ENCODE assay signal across 1 cellular context in the genomic region with DNA sequence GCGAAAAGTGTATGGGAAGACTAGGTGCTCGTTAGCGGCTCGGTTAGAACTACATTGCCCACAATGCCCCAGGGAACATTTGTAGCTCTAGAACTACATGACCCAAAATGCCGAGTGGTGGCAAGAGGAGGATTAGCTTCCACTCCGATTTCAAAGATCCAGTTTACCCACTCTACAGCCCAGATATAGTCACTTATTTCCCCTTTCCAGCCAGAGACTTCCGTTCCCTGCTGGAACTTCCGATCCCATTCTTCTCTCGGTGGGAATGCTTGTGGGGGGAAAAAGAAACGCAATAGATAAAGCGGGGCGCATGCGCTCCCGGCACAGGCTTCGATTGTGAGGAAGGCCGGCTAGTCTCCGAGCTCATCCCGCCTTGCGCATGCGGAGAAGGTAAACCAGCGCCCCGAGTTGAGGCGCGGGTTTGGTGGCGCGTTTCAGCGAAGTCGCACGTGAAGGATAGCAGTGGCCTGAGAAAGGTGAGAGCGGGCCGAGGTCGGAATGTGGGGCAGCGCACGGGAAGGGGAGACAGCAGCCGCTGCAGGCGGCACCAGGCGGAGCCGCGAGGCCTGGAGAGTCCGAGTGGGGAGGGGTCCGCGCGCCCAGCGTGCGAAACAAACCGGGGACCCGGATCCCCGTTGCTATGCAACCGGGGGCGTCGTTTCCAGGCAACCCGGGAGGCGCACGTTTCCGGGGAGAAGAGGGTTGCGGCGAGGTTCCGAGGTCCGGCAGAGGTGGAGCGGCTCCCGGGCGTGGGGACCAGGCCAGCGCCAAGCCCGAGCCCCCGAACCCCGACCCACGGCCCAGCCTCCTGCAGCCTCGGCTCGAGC.
TF ChIP-seq lines count a peak whose summit lies in the region.

A gene with protein sequence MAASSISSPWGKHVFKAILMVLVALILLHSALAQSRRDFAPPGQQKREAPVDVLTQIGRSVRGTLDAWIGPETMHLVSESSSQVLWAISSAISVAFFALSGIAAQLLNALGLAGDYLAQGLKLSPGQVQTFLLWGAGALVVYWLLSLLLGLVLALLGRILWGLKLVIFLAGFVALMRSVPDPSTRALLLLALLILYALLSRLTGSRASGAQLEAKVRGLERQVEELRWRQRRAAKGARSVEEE (plus strand): TSS at position 366 of the 827 bp plus-strand sequence. CDS start 5,536 bp downstream, outside the sequence.

TF ChIP-seq in K562, 482 proteins besides CTCF, POLR2A, EP300 and RAD21 (continued from another document and continues in another):
- TF ChIP-seq, protein P1, sequence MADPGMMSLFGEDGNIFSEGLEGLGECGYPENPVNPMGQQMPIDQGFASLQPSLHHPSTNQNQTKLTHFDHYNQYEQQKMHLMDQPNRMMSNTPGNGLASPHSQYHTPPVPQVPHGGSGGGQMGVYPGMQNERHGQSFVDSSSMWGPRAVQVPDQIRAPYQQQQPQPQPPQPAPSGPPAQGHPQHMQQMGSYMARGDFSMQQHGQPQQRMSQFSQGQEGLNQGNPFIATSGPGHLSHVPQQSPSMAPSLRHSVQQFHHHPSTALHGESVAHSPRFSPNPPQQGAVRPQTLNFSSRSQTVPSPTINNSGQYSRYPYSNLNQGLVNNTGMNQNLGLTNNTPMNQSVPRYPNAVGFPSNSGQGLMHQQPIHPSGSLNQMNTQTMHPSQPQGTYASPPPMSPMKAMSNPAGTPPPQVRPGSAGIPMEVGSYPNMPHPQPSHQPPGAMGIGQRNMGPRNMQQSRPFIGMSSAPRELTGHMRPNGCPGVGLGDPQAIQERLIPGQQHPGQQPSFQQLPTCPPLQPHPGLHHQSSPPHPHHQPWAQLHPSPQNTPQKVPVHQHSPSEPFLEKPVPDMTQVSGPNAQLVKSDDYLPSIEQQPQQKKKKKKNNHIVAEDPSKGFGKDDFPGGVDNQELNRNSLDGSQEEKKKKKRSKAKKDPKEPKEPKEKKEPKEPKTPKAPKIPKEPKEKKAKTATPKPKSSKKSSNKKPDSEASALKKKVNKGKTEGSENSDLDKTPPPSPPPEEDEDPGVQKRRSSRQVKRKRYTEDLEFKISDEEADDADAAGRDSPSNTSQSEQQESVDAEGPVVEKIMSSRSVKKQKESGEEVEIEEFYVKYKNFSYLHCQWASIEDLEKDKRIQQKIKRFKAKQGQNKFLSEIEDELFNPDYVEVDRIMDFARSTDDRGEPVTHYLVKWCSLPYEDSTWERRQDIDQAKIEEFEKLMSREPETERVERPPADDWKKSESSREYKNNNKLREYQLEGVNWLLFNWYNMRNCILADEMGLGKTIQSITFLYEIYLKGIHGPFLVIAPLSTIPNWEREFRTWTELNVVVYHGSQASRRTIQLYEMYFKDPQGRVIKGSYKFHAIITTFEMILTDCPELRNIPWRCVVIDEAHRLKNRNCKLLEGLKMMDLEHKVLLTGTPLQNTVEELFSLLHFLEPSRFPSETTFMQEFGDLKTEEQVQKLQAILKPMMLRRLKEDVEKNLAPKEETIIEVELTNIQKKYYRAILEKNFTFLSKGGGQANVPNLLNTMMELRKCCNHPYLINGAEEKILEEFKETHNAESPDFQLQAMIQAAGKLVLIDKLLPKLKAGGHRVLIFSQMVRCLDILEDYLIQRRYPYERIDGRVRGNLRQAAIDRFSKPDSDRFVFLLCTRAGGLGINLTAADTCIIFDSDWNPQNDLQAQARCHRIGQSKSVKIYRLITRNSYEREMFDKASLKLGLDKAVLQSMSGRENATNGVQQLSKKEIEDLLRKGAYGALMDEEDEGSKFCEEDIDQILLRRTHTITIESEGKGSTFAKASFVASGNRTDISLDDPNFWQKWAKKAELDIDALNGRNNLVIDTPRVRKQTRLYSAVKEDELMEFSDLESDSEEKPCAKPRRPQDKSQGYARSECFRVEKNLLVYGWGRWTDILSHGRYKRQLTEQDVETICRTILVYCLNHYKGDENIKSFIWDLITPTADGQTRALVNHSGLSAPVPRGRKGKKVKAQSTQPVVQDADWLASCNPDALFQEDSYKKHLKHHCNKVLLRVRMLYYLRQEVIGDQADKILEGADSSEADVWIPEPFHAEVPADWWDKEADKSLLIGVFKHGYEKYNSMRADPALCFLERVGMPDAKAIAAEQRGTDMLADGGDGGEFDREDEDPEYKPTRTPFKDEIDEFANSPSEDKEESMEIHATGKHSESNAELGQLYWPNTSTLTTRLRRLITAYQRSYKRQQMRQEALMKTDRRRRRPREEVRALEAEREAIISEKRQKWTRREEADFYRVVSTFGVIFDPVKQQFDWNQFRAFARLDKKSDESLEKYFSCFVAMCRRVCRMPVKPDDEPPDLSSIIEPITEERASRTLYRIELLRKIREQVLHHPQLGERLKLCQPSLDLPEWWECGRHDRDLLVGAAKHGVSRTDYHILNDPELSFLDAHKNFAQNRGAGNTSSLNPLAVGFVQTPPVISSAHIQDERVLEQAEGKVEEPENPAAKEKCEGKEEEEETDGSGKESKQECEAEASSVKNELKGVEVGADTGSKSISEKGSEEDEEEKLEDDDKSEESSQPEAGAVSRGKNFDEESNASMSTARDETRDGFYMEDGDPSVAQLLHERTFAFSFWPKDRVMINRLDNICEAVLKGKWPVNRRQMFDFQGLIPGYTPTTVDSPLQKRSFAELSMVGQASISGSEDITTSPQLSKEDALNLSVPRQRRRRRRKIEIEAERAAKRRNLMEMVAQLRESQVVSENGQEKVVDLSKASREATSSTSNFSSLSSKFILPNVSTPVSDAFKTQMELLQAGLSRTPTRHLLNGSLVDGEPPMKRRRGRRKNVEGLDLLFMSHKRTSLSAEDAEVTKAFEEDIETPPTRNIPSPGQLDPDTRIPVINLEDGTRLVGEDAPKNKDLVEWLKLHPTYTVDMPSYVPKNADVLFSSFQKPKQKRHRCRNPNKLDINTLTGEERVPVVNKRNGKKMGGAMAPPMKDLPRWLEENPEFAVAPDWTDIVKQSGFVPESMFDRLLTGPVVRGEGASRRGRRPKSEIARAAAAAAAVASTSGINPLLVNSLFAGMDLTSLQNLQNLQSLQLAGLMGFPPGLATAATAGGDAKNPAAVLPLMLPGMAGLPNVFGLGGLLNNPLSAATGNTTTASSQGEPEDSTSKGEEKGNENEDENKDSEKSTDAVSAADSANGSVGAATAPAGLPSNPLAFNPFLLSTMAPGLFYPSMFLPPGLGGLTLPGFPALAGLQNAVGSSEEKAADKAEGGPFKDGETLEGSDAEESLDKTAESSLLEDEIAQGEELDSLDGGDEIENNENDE (IDR thresholded peaks at IDR 0.05; ENCODE audit: low read depth, low read length): no peak
- TF ChIP-seq ZNF668 (CRISPR knock-in tag; IDR thresholded peaks at IDR 0.05) (no peak), ZNF282 (CRISPR knock-in tag; IDR thresholded peaks at IDR 0.05) (no peak), CHD1 (IDR thresholded peaks at IDR 0.05; ENCODE audit: low read length) (peak; percentile 58), ATF1 (CRISPR knock-in tag; IDR thresholded peaks at IDR 0.05) (no peak), ATF1 (tag; IDR thresholded peaks at IDR 0.05) (peak; percentile 73), ZNF124 (CRISPR knock-in tag; IDR thresholded peaks at IDR 0.05) (no peak), POLR3A (IDR thresholded peaks at IDR 0.05; ENCODE audit: borderline replicate concordance, extremely low read depth, insufficient read depth, insufficient read length) (no peak), MAFF (IDR thresholded peaks at IDR 0.05; ENCODE audit: low read length) (no peak), TCFL5 (CRISPR knock-in tag; conservative IDR thresholded peaks at IDR 0.05) (no peak), ZC3H11A (IDR thresholded peaks at IDR 0.05; ENCODE audit: low read depth, low read length) (no peak), ZNF143 (CRISPR knock-in tag; IDR thresholded peaks at IDR 0.05) (peak; percentile 92), ZNF436 (CRISPR knock-in tag; IDR thresholded peaks at IDR 0.05) (0 out of 2 replicates have a peak, but pooled peaks have one; percentile 41), ADNP (tag; IDR thresholded peaks at IDR 0.05) (no peak), CBFA2T3 (IDR thresholded peaks at IDR 0.05) (no peak), SAFB (IDR thresholded peaks at IDR 0.05; ENCODE audit: borderline replicate concordance, low read depth, low read length) (no peak), SMARCC2 (IDR thresholded peaks at IDR 0.05; ENCODE audit: low read depth) (no peak), IFI16 (CRISPR knock-in tag; IDR thresholded peaks at IDR 0.05) (no peak), KLF16 (IDR thresholded peaks at IDR 0.05) (no peak), RBBP5 (IDR thresholded peaks at IDR 0.05; ENCODE audit: borderline replicate concordance, insufficient read depth, low read length, poor library complexity, severe bottlenecking) (peak; percentile 61), TEAD4 (IDR thresholded peaks at IDR 0.05; ENCODE audit: low read length) (no peak; the same call in 1 of the 2 replicates), TEAD4 (CRISPR knock-in tag; IDR thresholded peaks at IDR 0.05; ENCODE audit: borderline replicate concordance) (no peak), TRIM28 (IDR thresholded peaks at IDR 0.05) (no peak), ZBTB17 (CRISPR knock-in tag; IDR thresholded peaks at IDR 0.05) (peak; percentile 75; the same call in 1 of the 2 replicates)
- TF ChIP-seq, protein P2, sequence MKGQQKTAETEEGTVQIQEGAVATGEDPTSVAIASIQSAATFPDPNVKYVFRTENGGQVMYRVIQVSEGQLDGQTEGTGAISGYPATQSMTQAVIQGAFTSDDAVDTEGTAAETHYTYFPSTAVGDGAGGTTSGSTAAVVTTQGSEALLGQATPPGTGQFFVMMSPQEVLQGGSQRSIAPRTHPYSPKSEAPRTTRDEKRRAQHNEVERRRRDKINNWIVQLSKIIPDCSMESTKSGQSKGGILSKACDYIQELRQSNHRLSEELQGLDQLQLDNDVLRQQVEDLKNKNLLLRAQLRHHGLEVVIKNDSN (CRISPR knock-in tag; IDR thresholded peaks at IDR 0.05): peak; percentile 64
- TF ChIP-seq, protein P3, sequence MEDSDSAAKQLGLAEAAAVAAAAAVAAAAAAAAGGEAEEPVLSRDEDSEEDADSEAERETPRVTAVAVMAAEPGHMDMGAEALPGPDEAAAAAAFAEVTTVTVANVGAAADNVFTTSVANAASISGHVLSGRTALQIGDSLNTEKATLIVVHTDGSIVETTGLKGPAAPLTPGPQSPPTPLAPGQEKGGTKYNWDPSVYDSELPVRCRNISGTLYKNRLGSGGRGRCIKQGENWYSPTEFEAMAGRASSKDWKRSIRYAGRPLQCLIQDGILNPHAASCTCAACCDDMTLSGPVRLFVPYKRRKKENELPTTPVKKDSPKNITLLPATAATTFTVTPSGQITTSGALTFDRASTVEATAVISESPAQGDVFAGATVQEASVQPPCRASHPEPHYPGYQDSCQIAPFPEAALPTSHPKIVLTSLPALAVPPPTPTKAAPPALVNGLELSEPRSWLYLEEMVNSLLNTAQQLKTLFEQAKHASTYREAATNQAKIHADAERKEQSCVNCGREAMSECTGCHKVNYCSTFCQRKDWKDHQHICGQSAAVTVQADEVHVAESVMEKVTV (CRISPR knock-in tag; IDR thresholded peaks at IDR 0.05): peak; percentile 31; the same call in 1 of the 2 replicates
- TF ChIP-seq, protein P4, sequence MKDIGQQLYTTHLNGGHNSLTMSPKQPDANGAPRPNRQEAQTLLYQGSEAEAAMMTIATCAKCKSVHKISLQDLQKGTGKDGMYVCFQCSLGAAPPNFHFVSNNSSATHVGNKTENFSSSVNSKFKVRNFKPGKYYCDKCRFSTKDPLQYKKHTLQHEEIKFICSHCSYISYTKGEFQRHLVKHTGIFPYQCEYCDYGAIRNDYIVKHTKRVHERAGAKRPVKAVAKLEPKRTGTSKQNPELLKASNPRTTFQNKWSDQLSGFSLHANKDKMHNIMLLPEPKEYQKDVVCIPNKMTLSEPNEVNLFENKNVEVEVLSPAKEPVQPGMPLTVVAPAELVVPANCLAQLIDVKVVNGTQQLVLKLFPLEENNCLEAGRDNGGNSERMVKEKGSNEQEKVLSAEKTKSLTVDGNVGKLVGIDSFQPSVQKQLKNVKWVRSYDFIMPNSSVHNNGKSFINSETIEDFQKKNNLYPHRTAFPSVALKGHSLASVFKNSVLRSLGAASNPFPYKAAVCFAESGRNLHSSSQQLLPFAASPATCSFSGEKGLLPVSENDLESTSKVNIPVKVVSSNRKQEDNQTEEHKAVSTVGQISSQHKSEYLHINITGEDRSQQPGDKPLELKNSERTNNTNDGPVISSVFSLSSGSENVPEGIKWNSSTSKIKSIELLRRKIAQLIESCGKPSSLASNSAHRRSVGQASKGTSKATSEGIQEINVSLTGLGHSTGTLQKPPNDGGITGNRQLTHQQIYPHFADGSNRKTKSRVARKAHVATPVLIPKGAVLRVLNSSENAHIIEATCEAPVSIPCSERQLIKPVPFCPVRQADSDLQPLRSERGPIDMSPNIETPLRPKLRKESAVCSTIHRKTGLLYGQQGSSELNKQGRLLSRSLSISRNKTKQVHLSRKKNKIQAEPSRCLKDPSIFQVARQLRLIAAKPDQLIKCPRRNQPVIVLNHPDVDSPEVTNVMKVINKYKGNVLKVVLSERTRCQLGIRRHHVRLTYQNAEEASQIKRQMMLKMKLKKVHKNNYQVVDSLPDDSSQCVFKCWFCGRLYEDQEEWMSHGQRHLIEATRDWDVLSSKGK (CRISPR knock-in tag; IDR thresholded peaks at IDR 0.05): no peak
- TF ChIP-seq, protein P5, sequence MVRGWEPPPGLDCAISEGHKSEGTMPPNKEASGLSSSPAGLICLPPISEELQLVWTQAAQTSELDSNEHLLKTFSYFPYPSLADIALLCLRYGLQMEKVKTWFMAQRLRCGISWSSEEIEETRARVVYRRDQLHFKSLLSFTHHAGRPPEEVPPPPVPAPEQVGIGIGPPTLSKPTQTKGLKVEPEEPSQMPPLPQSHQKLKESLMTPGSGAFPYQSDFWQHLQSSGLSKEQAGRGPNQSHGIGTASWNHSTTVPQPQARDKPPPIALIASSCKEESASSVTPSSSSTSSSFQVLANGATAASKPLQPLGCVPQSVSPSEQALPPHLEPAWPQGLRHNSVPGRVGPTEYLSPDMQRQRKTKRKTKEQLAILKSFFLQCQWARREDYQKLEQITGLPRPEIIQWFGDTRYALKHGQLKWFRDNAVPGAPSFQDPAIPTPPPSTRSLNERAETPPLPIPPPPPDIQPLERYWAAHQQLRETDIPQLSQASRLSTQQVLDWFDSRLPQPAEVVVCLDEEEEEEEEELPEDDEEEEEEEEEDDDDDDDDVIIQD (CRISPR knock-in tag; IDR thresholded peaks at IDR 0.05): no peak
- TF ChIP-seq, protein P6, sequence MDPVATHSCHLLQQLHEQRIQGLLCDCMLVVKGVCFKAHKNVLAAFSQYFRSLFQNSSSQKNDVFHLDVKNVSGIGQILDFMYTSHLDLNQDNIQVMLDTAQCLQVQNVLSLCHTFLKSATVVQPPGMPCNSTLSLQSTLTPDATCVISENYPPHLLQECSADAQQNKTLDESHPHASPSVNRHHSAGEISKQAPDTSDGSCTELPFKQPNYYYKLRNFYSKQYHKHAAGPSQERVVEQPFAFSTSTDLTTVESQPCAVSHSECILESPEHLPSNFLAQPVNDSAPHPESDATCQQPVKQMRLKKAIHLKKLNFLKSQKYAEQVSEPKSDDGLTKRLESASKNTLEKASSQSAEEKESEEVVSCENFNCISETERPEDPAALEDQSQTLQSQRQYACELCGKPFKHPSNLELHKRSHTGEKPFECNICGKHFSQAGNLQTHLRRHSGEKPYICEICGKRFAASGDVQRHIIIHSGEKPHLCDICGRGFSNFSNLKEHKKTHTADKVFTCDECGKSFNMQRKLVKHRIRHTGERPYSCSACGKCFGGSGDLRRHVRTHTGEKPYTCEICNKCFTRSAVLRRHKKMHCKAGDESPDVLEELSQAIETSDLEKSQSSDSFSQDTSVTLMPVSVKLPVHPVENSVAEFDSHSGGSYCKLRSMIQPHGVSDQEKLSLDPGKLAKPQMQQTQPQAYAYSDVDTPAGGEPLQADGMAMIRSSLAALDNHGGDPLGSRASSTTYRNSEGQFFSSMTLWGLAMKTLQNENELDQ (CRISPR knock-in tag; IDR thresholded peaks at IDR 0.05; ENCODE audit: borderline replicate concordance): no peak
